In the genomic region with DNA sequence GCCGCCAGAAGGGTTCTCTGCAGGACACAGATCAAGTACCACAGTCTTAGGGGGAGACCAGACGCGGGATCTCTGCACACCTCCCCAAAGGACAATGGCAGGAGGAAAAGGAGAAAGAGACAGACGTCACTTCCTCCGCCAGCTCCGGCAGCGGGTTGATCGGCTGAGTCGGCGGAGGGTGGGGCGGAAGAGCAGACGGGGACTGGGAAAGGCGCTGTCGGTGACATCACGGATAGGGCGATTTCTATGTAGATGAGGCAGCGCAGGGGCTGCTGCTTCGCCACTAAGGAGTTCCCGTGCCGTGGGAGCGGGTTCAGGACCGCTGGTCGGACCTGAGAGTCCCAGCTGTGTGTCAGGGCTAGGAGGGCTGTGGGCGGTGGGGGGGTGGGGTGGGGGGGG, we compare ENCODE assay signal across 8 cellular contexts. TPM values are rescaled to one million over a fixed set of nuclear protein-coding genes. Genes with fewer than 3 reads are reported as not detected.
DNase-seq lines count a peak whose midpoint lies in the region; ATAC-seq and TF ChIP-seq lines count a peak whose summit lies in the region.
"Not testable (repeated sequence)": the region's sequence is repeated elsewhere in the genome, so short reads cannot be mapped to it uniquely, and the experiment has no call there.

No MANE protein-coding gene starts in this region.

- H3K4me3 ChIP-seq in CD8-positive, alpha-beta T cell (ENCODE audit: low read depth, low read length); lung: not testable (repeated sequence)
- peak overlapping the region; percentile 49 for H3K4me3 ChIP-seq in choroid plexus epithelial cell (ENCODE audit: low read depth, low read length)

- ATAC-seq in CD8-positive, alpha-beta T cell: peak; percentile 45
- peak; percentile 52 for ATAC-seq in GM21529 (IDR thresholded peaks at IDR 0.05; ENCODE audit: unreplicated experiment)
- ATAC-seq in HG03565 (IDR thresholded peaks at IDR 0.05; ENCODE audit: unreplicated experiment): peak; percentile 42
- ATAC-seq in lung (ENCODE audit: insufficient read depth, low FRiP score): peak; percentile 89

- not testable (repeated sequence) for H3K9me3 ChIP-seq in CD8-positive, alpha-beta T cell (ENCODE audit: low read length); lung (ENCODE audit: control insufficient read depth in 2 of 2, insufficient read depth in 1 of 2, low read length in 1 of 2)

- H3K27ac Mint-ChIP-seq in CD8-positive, alpha-beta T cell: peak overlapping the region; percentile 96

- not testable (repeated sequence) for H3K4me1 ChIP-seq in CD8-positive, alpha-beta T cell (ENCODE audit: insufficient read depth, low read length); lung (ENCODE audit: control insufficient read depth in 2 of 2, insufficient read depth in 2 of 2, low read length in 2 of 2)

- H3K4me1 Mint-ChIP-seq in CD8-positive, alpha-beta T cell (ENCODE audit: low read depth): not testable (repeated sequence)

- TF ChIP-seq CTCF in CD8-positive, alpha-beta T cell (IDR thresholded peaks at IDR 0.05); choroid plexus epithelial cell (conservative IDR thresholded peaks at IDR 0.05; ENCODE audit: low read depth, low read length); lung (IDR thresholded peaks at IDR 0.05; ENCODE audit: control extremely low read depth, extremely low read depth): not testable (repeated sequence)

- CTCF ChIA-PET in CD8-positive, alpha-beta T cell (lab: Charles Lee): not testable (repeated sequence)

- not testable (repeated sequence) for H3K36me3 ChIP-seq in CD8-positive, alpha-beta T cell (ENCODE audit: insufficient read depth, low read length); lung (ENCODE audit: control insufficient read depth in 2 of 2, insufficient read depth in 2 of 2, low read length in 2 of 2)

- DNase-seq in CD8-positive, alpha-beta T cell: peak in 6 of 7 experiments; percentile 24 to 77 (median 52)
- peak; percentile 27 for DNase-seq in NCI-H82 treated with DMSO at 0.1 percent for 48 hours (lab: John Stamatoyannopoulos, UW; ENCODE audit: unreplicated experiment)
- DNase-seq in activated CD4-positive, alpha-beta T cell treated with anti-CD3 and anti-CD28 coated beads, Interleukin-2, amount 50 U/mL, for 1 hour: peak; percentile 60
- DNase-seq in choroid plexus epithelial cell (ENCODE audit: low read depth): not testable (repeated sequence)
- DNase-seq in lung (ENCODE audit: low spot score): peak; percentile 62
- peak; percentile 51 for DNase-seq in stimulated activated CD4-positive, alpha-beta T cell treated with anti-CD3 and anti-CD28 coated beads, Interleukin-4, amount 100 ng/mL, for 1 hour

- not testable (repeated sequence) for H3K27me3 Mint-ChIP-seq in CD8-positive, alpha-beta T cell (ENCODE audit: low read depth)

- not testable (repeated sequence) for H3K27me3 ChIP-seq in CD8-positive, alpha-beta T cell (ENCODE audit: insufficient read depth, low read length); lung (ENCODE audit: control insufficient read depth, insufficient read depth)

- H3K9me3 Mint-ChIP-seq in CD8-positive, alpha-beta T cell: not testable (repeated sequence)

- H3K4me3 Mint-ChIP-seq in CD8-positive, alpha-beta T cell: peak overlapping the region; percentile 82

- POLR2A ChIA-PET in CD8-positive, alpha-beta T cell (lab: Charles Lee): not testable (repeated sequence)

- peak overlapping the region; percentile 84 for H3K27ac ChIP-seq in CD8-positive, alpha-beta T cell (ENCODE audit: low read depth, low read length)
- H3K27ac ChIP-seq in lung (ENCODE audit: low read depth in 1 of 2, low read length in 1 of 2): peak overlapping the region in 1 of 2 donors; percentile 91

- H3K36me3 Mint-ChIP-seq in CD8-positive, alpha-beta T cell: not testable (repeated sequence)

- WGBS in lung, 2 donors: 0% methylated on average over 15 to 22 of the region's 24 CpGs

- intact Hi-C loops in CD8-positive, alpha-beta T cell (cut with DNase I, micrococcal nuclease): not testable (repeated sequence)

RNA-seq across cellular contexts. Expression of a gene that starts 38.7 kb away (rescaled TPM):
- total RNA-seq in CD8-positive, alpha-beta T cell: not detected
- total RNA-seq in lung: not detected
- not detected for polyA plus RNA-seq in lung
